ENCODE assay signal across 8 cellular contexts in the genomic region with DNA sequence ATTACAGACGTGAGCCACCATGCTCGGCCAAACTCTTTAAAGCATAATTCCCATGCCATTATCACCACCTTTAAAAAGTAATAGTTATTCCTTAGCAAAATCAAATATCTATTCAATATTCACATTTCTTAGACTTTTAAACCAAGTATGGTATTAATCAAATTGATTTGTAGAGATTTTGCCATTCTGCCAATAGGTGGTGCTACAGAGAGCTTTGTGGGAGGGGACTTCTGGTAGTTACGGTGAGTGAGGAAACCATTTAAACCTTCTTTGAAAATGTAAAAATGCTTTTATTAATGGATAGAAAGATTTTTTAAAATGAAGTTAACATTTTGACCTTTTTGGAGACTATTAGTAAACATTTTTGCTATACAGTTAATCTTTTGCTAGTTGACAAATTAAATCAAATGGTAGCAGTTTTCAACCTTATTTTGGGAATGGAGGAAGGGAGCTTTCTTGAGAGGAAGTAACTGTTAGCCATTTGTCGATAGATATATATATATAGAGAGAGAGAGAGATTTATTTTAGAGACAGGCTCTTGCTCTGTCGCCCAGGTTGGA. TPM values are rescaled to one million over a fixed set of nuclear protein-coding genes. Genes with fewer than 3 reads are reported as not detected.
DNase-seq lines count a peak whose midpoint lies in the region; ATAC-seq, FAIRE-seq and TF ChIP-seq lines count a peak whose summit lies in the region.

No MANE protein-coding gene starts in this region.

- intact Hi-C loops in activated CD4-positive, alpha-beta T cell treated with anti-CD3 and anti-CD28 coated beads for 36 hours (cut with DNase I, micrococcal nuclease), result loop anchor here in 1 of 2 experiments (2.0 kb wide), 1 partner anchor 664 kb away; no protein-coding TSS in a partner anchor
- intact Hi-C loops in PC-9 (cut with micrococcal nuclease; ENCODE audit: unreplicated experiment), result loop anchor here (1.0 kb wide), 1 partner anchor 663 kb away; no protein-coding TSS in a partner anchor
- intact Hi-C loops in right cardiac atrium (cut with DNase I), result no loop called here

- peak; percentile 40 for DNase-seq in activated CD4-positive, alpha-beta T cell treated with anti-CD3 and anti-CD28 coated beads for 36 hours
- DNase-seq in activated CD4-positive, alpha-beta T cell treated with anti-CD3 and anti-CD28 coated beads for 1 hour, result no peak
- DNase-seq in H4 (ENCODE audit: low spot score) (peak; percentile 21), PC-9 (no peak), H1 (ENCODE audit: low read depth in 1 of 2, low spot score in 2 of 2) (no peak), anterior cingulate cortex (lab: John Stamatoyannopoulos, UW) (no peak), right cardiac atrium (no peak)

- POLR2A ChIA-PET in activated CD4-positive, alpha-beta T cell treated with anti-CD3 and anti-CD28 coated beads for 36 hours (lab: Charles Lee), result no interaction called here
- POLR2A ChIA-PET in PC-9 (lab: Charles Lee; ENCODE audit: unreplicated experiment) (no interaction called here), H1 (lab: Charles Lee; ENCODE audit: partially characterized antibody) (interaction anchor here (0.5 to 1.4 kb wide), 4 partner anchors 9 to 158 kb away, joined by 3 to 4 read pairs (median 4); no protein-coding TSS in a partner anchor)

- no peak overlapping the region for H2BK15ac ChIP-seq in H1 (ENCODE audit: low read length)

- H2BK5ac ChIP-seq in H1 (ENCODE audit: low read depth, low read length), result no peak overlapping the region

- H2AK5ac ChIP-seq in H1 (ENCODE audit: low read depth, low read length), result no peak overlapping the region

- BruUV-seq in PC-9 (replicated peaks; lab: Mats Ljungman, UMichigan), result no TSS peak

- H4K20me1 ChIP-seq in PC-9 (ENCODE audit: insufficient read depth) (no peaks in the 10 kb centered on the region; the same call in 1 of the 2 replicates), H1 (replicated peaks in 1 of 2; ENCODE audit: control insufficient read depth in 1 of 2, insufficient read depth in 2 of 2, low read length in 2 of 2) (no peaks in the 10 kb centered on the region)

- no peak overlapping the region for H3K27ac ChIP-seq in PC-9
- no peak overlapping the region for H3K27ac ChIP-seq in H1 (ENCODE audit: low read depth, low read length)
- H3K27ac ChIP-seq in parathyroid adenoma, result no peak overlapping the region
- H3K27ac ChIP-seq in right cardiac atrium (ENCODE audit: low read length), result no peak overlapping the region

- H3K27me3 ChIP-seq in PC-9 (ENCODE audit: insufficient read depth, low read depth), result no peaks in the 10 kb centered on the region
- H3K27me3 ChIP-seq in H1 (replicated peaks in 1 of 4; ENCODE audit: control insufficient read depth in 3 of 4, extremely low read depth in 1 of 4, insufficient read depth in 3 of 4, low read length in 3 of 4), result no peaks in the 10 kb centered on the region
- no peaks in the 10 kb centered on the region for H3K27me3 ChIP-seq in parathyroid adenoma (ENCODE audit: control insufficient read depth, insufficient read depth, low read length)
- H3K27me3 ChIP-seq in right cardiac atrium (ENCODE audit: control insufficient read depth, insufficient read depth), result no peaks in the 10 kb centered on the region

- no peak overlapping the region for H3K4ac ChIP-seq in H1 (replicated peaks; ENCODE audit: insufficient read length, low read depth, low read length)

- no peaks in the 10 kb centered on the region for H3K27me3 Mint-ChIP-seq in activated CD4-positive, alpha-beta T cell treated with anti-CD3 and anti-CD28 coated beads for 36 hours

- peaks cover 38% of the 10 kb centered on the region for H3K36me3 ChIP-seq in PC-9 (ENCODE audit: low read depth)
- H3K36me3 ChIP-seq in H1 (ENCODE audit: control insufficient read depth in 2 of 4, insufficient read depth in 4 of 4, low read length in 3 of 4), result peaks cover 5 to 50% (median 25%) of the 10 kb centered on the region in 4 experiments; a peak in 7 of 8 replicates
- no peaks in the 10 kb centered on the region for H3K36me3 ChIP-seq in parathyroid adenoma (ENCODE audit: control insufficient read depth, insufficient read depth, low read length)

- H2BK20ac ChIP-seq in H1 (ENCODE audit: low read length), result no peak overlapping the region

- H3K4me1 ChIP-seq in PC-9 (replicated peaks; ENCODE audit: insufficient read depth) (no peaks in the 10 kb centered on the region), H1 (replicated peaks in 1 of 4; ENCODE audit: control insufficient read depth in 3 of 4, insufficient read depth in 4 of 4, low read length in 3 of 4) (no peaks in the 10 kb centered on the region), parathyroid adenoma (no peaks in the 10 kb centered on the region), right cardiac atrium (ENCODE audit: control insufficient read depth, insufficient read depth, low read length) (no peaks in the 10 kb centered on the region)

- no peak overlapping the region for H2BK12ac ChIP-seq in H1 (ENCODE audit: low read depth, low read length)

- no peak overlapping the region for H4K8ac ChIP-seq in H1 (ENCODE audit: extremely low read depth, insufficient read depth, low read length)

- no peak overlapping the region for H3K27ac Mint-ChIP-seq in activated CD4-positive, alpha-beta T cell treated with anti-CD3 and anti-CD28 coated beads for 36 hours

- no peak overlapping the region for H4K5ac ChIP-seq in H1 (ENCODE audit: insufficient read length, low read depth, low read length)

- H3K36me3 Mint-ChIP-seq in activated CD4-positive, alpha-beta T cell treated with anti-CD3 and anti-CD28 coated beads for 36 hours (ENCODE audit: low read depth), result peaks cover 36% of the 10 kb centered on the region

- TF ChIP-seq RAD21 in H1 (IDR thresholded peaks at IDR 0.05 in 1 of 2, conservative IDR thresholded peaks at IDR 0.05 in 1 of 2; ENCODE audit: low read depth in 2 of 2, low read length in 2 of 2), result peak; percentile 24 to 25; a peak in 3 of 4 replicates

- CTCF ChIA-PET in activated CD4-positive, alpha-beta T cell treated with anti-CD3 and anti-CD28 coated beads for 36 hours (lab: Charles Lee), result interaction anchor here (0.6 to 2.3 kb wide), 28 partner anchors 8 to 667 kb away, joined by 3 to 18 read pairs (median 4); no protein-coding TSS in a partner anchor
- CTCF ChIA-PET in PC-9 (lab: Charles Lee) (interaction anchor here (0.7 kb wide), 1 partner anchor 8 kb away, joined by 3 read pairs; no protein-coding TSS in a partner anchor), H1 (lab: Charles Lee; ENCODE audit: partially characterized antibody) (interaction anchor here (0.6 to 3.2 kb wide), 38 partner anchors 8 to 686 kb away, joined by 3 to 38 read pairs (median 4); partner anchors contain the start of genes BPNT1 and IARS2)

- H3K4me2 ChIP-seq in PC-9 (no peak overlapping the region), H1 (ENCODE audit: insufficient read depth in 1 of 2, low read depth in 2 of 2, low read length in 2 of 2) (no peak overlapping the region), parathyroid adenoma (ENCODE audit: low read length) (no peak overlapping the region)

- 90% methylated on average over 5 of the region's 5 CpGs; no CpG with 5 or more reads in 1 of the 2 experiments for WGBS in H1 (ENCODE audit: extremely low coverage in 1 of 2, insufficient coverage in 1 of 2, insufficient read length in 1 of 2, insufficient replicate concordance in 2 of 2, low coverage in 1 of 2, low lambda C conversion rate in 2 of 2, missing lambda C conversion rate in 1 of 2), 2 experiments
- WGBS in right cardiac atrium, result 68% methylated on average over 5 of the region's 5 CpGs

- no peaks in the 10 kb centered on the region for H3K23me2 ChIP-seq in H1 (ENCODE audit: low read depth, low read length)

- H3K9me3 ChIP-seq in PC-9 (ENCODE audit: insufficient read depth, low read depth) (no peaks in the 10 kb centered on the region), H1 (ENCODE audit: insufficient read depth in 2 of 2, low read depth in 1 of 2, low read length in 1 of 2) (no peaks in the 10 kb centered on the region), parathyroid adenoma (ENCODE audit: control insufficient read depth, low read length) (no peaks in the 10 kb centered on the region), right cardiac atrium (ENCODE audit: control insufficient read depth, low read length) (no peaks in the 10 kb centered on the region)

- H3K79me2 ChIP-seq in PC-9 (ENCODE audit: low read depth) (no peaks in the 10 kb centered on the region), H1 (ENCODE audit: control insufficient read depth in 1 of 2, insufficient read depth in 2 of 2, low read length in 2 of 2) (no peaks in the 10 kb centered on the region), parathyroid adenoma (peaks cover 2% of the 10 kb centered on the region)

- H3K9me2 ChIP-seq in PC-9 (ENCODE audit: insufficient read depth), result no peaks in the 10 kb centered on the region

- H3K4me3 Mint-ChIP-seq in activated CD4-positive, alpha-beta T cell treated with anti-CD3 and anti-CD28 coated beads for 36 hours, result no peak overlapping the region

- H3K4me3 ChIP-seq in PC-9 (no peak overlapping the region), H1 (ENCODE audit: extremely low read depth in 1 of 4, insufficient read depth in 2 of 4, low read depth in 3 of 4, low read length in 4 of 4) (no peak overlapping the region), parathyroid adenoma (ENCODE audit: low read depth, low read length) (no peak overlapping the region), right cardiac atrium (ENCODE audit: low read length) (no peak overlapping the region)

- H2AFZ ChIP-seq in PC-9 (no peak overlapping the region), H1 (ENCODE audit: low read length) (no peak overlapping the region), parathyroid adenoma (no peak overlapping the region)

- H3K9ac ChIP-seq in H1 (replicated peaks in 1 of 4; ENCODE audit: extremely low read depth in 1 of 4, low read depth in 3 of 4, low read length in 3 of 4), result no peak overlapping the region
- no peak overlapping the region for H3K9ac ChIP-seq in parathyroid adenoma

- TF ChIP-seq CTCF in PC-9 (conservative IDR thresholded peaks at IDR 0.05) (peak; percentile 56), H1 (IDR thresholded peaks at IDR 0.05; ENCODE audit: control extremely low read depth in 1 of 3, insufficient read depth in 1 of 3, low read depth in 1 of 3, low read length in 3 of 3) (peak in 2 of 3 experiments; percentile 20 to 62; a peak in 2 of 4 replicates), parathyroid adenoma (IDR thresholded peaks at IDR 0.05) (peak; percentile 24)

- H3K23ac ChIP-seq in H1 (ENCODE audit: insufficient read length), result no peak overlapping the region

- TF ChIP-seq EP300 in H1 (IDR thresholded peaks at IDR 0.05; ENCODE audit: borderline replicate concordance in 1 of 2, low read depth in 2 of 2, low read length in 2 of 2), result no peak

- ATAC-seq in activated CD4-positive, alpha-beta T cell treated with anti-CD3 and anti-CD28 coated beads for 36 hours, result peak; percentile 69
- ATAC-seq in right cardiac atrium, result no peak

- H3K79me1 ChIP-seq in H1 (ENCODE audit: low read depth, low read length), result no peaks in the 10 kb centered on the region

- H3K56ac ChIP-seq in H1 (replicated peaks; ENCODE audit: insufficient read length, low read depth, low read length), result no peak overlapping the region

- no peak for FAIRE-seq in H1 (lab: Jason Lieb, UNC)

- TF ChIP-seq POLR2A in H1 (IDR thresholded peaks at IDR 0.05; ENCODE audit: control extremely low read depth in 1 of 2, low read depth in 2 of 2, low read length in 2 of 2), result no peak

- H3K14ac ChIP-seq in H1 (ENCODE audit: insufficient read length), result no peak overlapping the region

- peaks cover 5% of the 10 kb centered on the region; the same call in 1 of the 2 replicates for H3F3A ChIP-seq in PC-9 (ENCODE audit: insufficient read depth, low read depth)

- no peak overlapping the region for H2BK120ac ChIP-seq in H1 (replicated peaks; ENCODE audit: low read depth, low read length)

- H4K91ac ChIP-seq in H1 (replicated peaks; ENCODE audit: insufficient read length, low read length), result no peak overlapping the region

- H3K4me1 Mint-ChIP-seq in activated CD4-positive, alpha-beta T cell treated with anti-CD3 and anti-CD28 coated beads for 36 hours, result peaks cover 6% of the 10 kb centered on the region

- no peaks in the 10 kb centered on the region for H3K9me3 Mint-ChIP-seq in activated CD4-positive, alpha-beta T cell treated with anti-CD3 and anti-CD28 coated beads for 36 hours (ENCODE audit: low read depth)

- no peak overlapping the region for H3K18ac ChIP-seq in H1 (ENCODE audit: extremely low read depth, low read length)

RNA-seq across cellular contexts. Expression of gene IARS2, which starts 19.3 kb away (rescaled TPM):
- 10 to 100 TPM; 59.9 to 86.6 TPM for total RNA-seq in activated CD4-positive, alpha-beta T cell treated with anti-CD3 and anti-CD28 coated beads for 36 hours
- total RNA-seq in H4 (2014; rRNA removed; shearing (Covaris generic)), result 84.1 and 95.4 TPM in 2 replicates
- total RNA-seq in PC-9 (2021), result 128 and 155 TPM in 2 replicates
- 69.1 and 69.8 TPM in 2 replicates for total RNA-seq in H1 (2021; fragmentation: NEBNext Ultra II Directional; extraction: Animal tissue kit (Norgen Biotek cat#: 25700))
- 12.4 and 15.0 TPM in 2 replicates for polyA plus RNA-seq in H1 (2011; rRNA removed)
- 18.4 TPM for polyA plus RNA-seq in H1 (2011; cell fraction: cytosol; rRNA removed)
- polyA plus RNA-seq in H1 (2011; cell fraction: nucleus; rRNA removed), result 24.1 TPM
- 46.2 to 69.4 TPM (median 56.1 TPM) in 4 replicates for polyA plus RNA-seq in H1 (2012, experiment 1 of 2)
- 5.8 TPM for polyA plus RNA-seq in H1 (2012, experiment 2 of 2)
- 65.5 TPM for polyA plus RNA-seq in H1 (2013, experiment 1 of 2)
- 66.1 TPM for polyA plus RNA-seq in H1 (2013, experiment 2 of 2)
- 29.1 and 36.7 TPM in 2 replicates for polyA minus RNA-seq in H1 (2011; rRNA and poly(A)+ RNA removed)
- polyA minus RNA-seq in H1 (2011; cell fraction: cytosol; rRNA and poly(A)+ RNA removed), result 19.0 TPM
- polyA minus RNA-seq in H1 (2011; cell fraction: nucleus; rRNA and poly(A)+ RNA removed), result 33.7 TPM
- total RNA-seq in right cardiac atrium, result 10 to 100 TPM; 56.1 to 64.5 (median 61.3) TPM
- 43.3 TPM for polyA plus RNA-seq in right cardiac atrium

RNA-seq across cellular contexts. Expression of gene BPNT1, which starts 23.6 kb away (rescaled TPM):
- total RNA-seq in activated CD4-positive, alpha-beta T cell treated with anti-CD3 and anti-CD28 coated beads for 36 hours, result 10 to 100 TPM; 24.5 to 26.9 TPM
- 16.9 and 24.4 TPM in 2 replicates for total RNA-seq in H4 (2014; rRNA removed; shearing (Covaris generic))
- total RNA-seq in PC-9 (2021) (41.5 and 50.8 TPM in 2 replicates), right cardiac atrium (10 to 100 TPM; 13.4 to 22.2 (median 17.2) TPM)
- 15.2 and 16.3 TPM in 2 replicates for total RNA-seq in H1 (2021; fragmentation: NEBNext Ultra II Directional; extraction: Animal tissue kit (Norgen Biotek cat#: 25700))
- polyA plus RNA-seq in H1 (2011; rRNA removed) (13.0 and 13.2 TPM in 2 replicates), right cardiac atrium (15.8 TPM)
- 16.4 TPM for polyA plus RNA-seq in H1 (2011; cell fraction: cytosol; rRNA removed)
- polyA plus RNA-seq in H1 (2011; cell fraction: nucleus; rRNA removed), result 8.5 TPM
- 14.4 to 23.8 TPM (median 18.0 TPM) in 4 replicates for polyA plus RNA-seq in H1 (2012, experiment 1 of 2)
- 3.5 TPM for polyA plus RNA-seq in H1 (2012, experiment 2 of 2)
- polyA plus RNA-seq in H1 (2013, experiment 1 of 2), result 9.9 TPM
- polyA plus RNA-seq in H1 (2013, experiment 2 of 2), result 10.8 TPM
- polyA minus RNA-seq in H1 (2011; rRNA and poly(A)+ RNA removed), result 60.0 and 70.0 TPM in 2 replicates
- polyA minus RNA-seq in H1 (2011; cell fraction: cytosol; rRNA and poly(A)+ RNA removed), result 9.3 TPM
- polyA minus RNA-seq in H1 (2011; cell fraction: nucleus; rRNA and poly(A)+ RNA removed), result 15.6 TPM

Comparison
In these comparisons a context has a peak if more than half of its experiments do, and no peak if none do; other contexts are left out.
1. DNase-seq: peak in activated CD4-positive, alpha-beta T cell treated with anti-CD3 and anti-CD28 coated beads for 36 hours (single experiment) and H4 (single experiment); none in activated CD4-positive, alpha-beta T cell treated with anti-CD3 and anti-CD28 coated beads for 1 hour (single experiment), PC-9 (0 of 2), H1 (0 of 2), anterior cingulate cortex (0 of 58) and right cardiac atrium (0 of 3).
2. Peak in every context shown above with its lines, with median percentiles within 50 percentile points of each other: CTCF ChIP-seq.